ENCODE assay signal across 8 cellular contexts in genomic region chr1:184052194-184052559, GRCh38. TPM values are rescaled to one million over a fixed set of nuclear protein-coding genes. Genes with fewer than 3 reads are reported as not detected.
DNase-seq lines count a peak whose midpoint lies in the region; ATAC-seq and TF ChIP-seq lines count a peak whose summit lies in the region.

No MANE protein-coding gene starts in this region.

- TF ChIP-seq POLR2A in breast epithelium (IDR thresholded peaks at IDR 0.05): no peak

- DNase-seq in breast epithelium (ENCODE audit: low spot score in 2 of 2) (no peak), NCI-H1417 treated with DMSO at 0.1 percent for 48 hours (lab: John Stamatoyannopoulos, UW) (no peak), NCI-H1105 (lab: John Stamatoyannopoulos, UW) (no peak)
- no peak for DNase-seq in activated effector memory CD4-positive, alpha-beta T cell treated with Interleukin-2 at 50 U/mL for 16 hours

- TF ChIP-seq CTCF in C4-2B (conservative IDR thresholded peaks at IDR 0.05) (no peak), breast epithelium (IDR thresholded peaks at IDR 0.05) (no peak)

- H3K4me1 ChIP-seq in HUES64 (ENCODE audit: insufficient read depth, low read length) (peaks cover 59% of the 10 kb centered on the region), breast epithelium (no peaks in the 10 kb centered on the region), muscle layer of colon (ENCODE audit: insufficient read depth, low read length) (peaks cover 33% of the 10 kb centered on the region)

- intact Hi-C loops in breast epithelium (cut with DNase I; ENCODE audit: low total_unique reads): no loop called here

- H3K9ac ChIP-seq in HUES64 (ENCODE audit: low read depth, low read length): peak overlapping the region; percentile 94
- H3K9ac ChIP-seq in muscle layer of colon (ENCODE audit: low read length): peak overlapping the region; percentile 92

- H3K36me3 ChIP-seq in HUES64 (ENCODE audit: insufficient read depth, low read length): peaks cover 16% of the 10 kb centered on the region
- H3K36me3 ChIP-seq in breast epithelium: no peaks in the 10 kb centered on the region
- H3K36me3 ChIP-seq in muscle layer of colon (ENCODE audit: insufficient read depth, low read length): peaks cover 4% of the 10 kb centered on the region

- H3K27me3 ChIP-seq in HUES64 (ENCODE audit: insufficient read depth, low read length) (no peaks in the 10 kb centered on the region), breast epithelium (no peaks in the 10 kb centered on the region), muscle layer of colon (ENCODE audit: control insufficient read depth in 1 of 2, insufficient read depth in 2 of 2, low read length in 2 of 2) (no peaks in the 10 kb centered on the region)

- no peak for ATAC-seq in HG03432 (IDR thresholded peaks at IDR 0.05; ENCODE audit: unreplicated experiment)

- H3K4me3 ChIP-seq in HUES64 (ENCODE audit: low read length): peak overlapping the region; percentile 84
- peak overlapping the region; percentile 81 to 95 (median 93) for H3K4me3 ChIP-seq in breast epithelium
- peak overlapping the region; percentile 87 to 95 for H3K4me3 ChIP-seq in muscle layer of colon (ENCODE audit: low read depth in 1 of 2, low read length in 2 of 2)

- H3K9me3 ChIP-seq in HUES64 (ENCODE audit: insufficient read depth, low read depth, low read length): no peaks in the 10 kb centered on the region
- no peaks in the 10 kb centered on the region for H3K9me3 ChIP-seq in breast epithelium
- H3K9me3 ChIP-seq in muscle layer of colon (ENCODE audit: low read length): peaks cover 3% of the 10 kb centered on the region

- H3K27ac ChIP-seq in C4-2B (peak overlapping the region; percentile 88), HUES64 (ENCODE audit: low read depth, low read length) (peak overlapping the region; percentile 92), breast epithelium (peak overlapping the region; percentile 79 to 88), muscle layer of colon (ENCODE audit: low read depth, low read length) (peak overlapping the region; percentile 77)

- 35% methylated on average over 7 of the region's 7 CpGs for WGBS in HUES64

RNA-seq across cellular contexts. Expression of gene TSEN15, which starts 0.6 kb away (rescaled TPM):
- polyA plus RNA-seq in HUES64 (2013, experiment 1 of 2): 27.1 TPM
- polyA plus RNA-seq in HUES64 (2013, experiment 2 of 2): 41.1 TPM
- total RNA-seq in breast epithelium: 10 to 100 TPM; 18.9 to 25.0 (median 23.6) TPM

RNA-seq across cellular contexts. Expression of gene COLGALT2, which starts 14.6 kb away (rescaled TPM):
- polyA plus RNA-seq in HUES64 (2013, experiment 1 of 2): 4.8 TPM
- polyA plus RNA-seq in HUES64 (2013, experiment 2 of 2): 6.7 TPM
- total RNA-seq in breast epithelium: 1 to 10 TPM in 2 of 3 donors, under 1 TPM in 1; 0.32 to 1.3 (median 1.3) TPM
